1 cellular context compared by ENCODE assay signal in genomic region chr13:27620377-27621115, GRCh38.
TF ChIP-seq lines count a peak whose summit lies in the region.

TSS of gene LNX2 (minus strand) at chr13:27620529. CDS start at chr13:27581703, 38,826 bp downstream.

TF ChIP-seq in K562, 482 proteins besides CTCF, POLR2A, EP300 and RAD21 (continued from another document and continues in another):
- TF ChIP-seq SNAPC5 (CRISPR knock-in tag; IDR thresholded peaks at IDR 0.05) (no peak), SUPT5H (IDR thresholded peaks at IDR 0.05) (peak; percentile 64), CUX1 (CRISPR knock-in tag; IDR thresholded peaks at IDR 0.05) (no peak), PKNOX1 (IDR thresholded peaks at IDR 0.05) (peak; percentile 84), HOXB6 (CRISPR knock-in tag; IDR thresholded peaks at IDR 0.05; ENCODE audit: borderline replicate concordance) (no peak), ETV6 (IDR thresholded peaks at IDR 0.05; ENCODE audit: borderline replicate concordance in 1 of 2, low read depth in 2 of 2, low read length in 1 of 2) (no peak), ETV6 (CRISPR knock-in tag; IDR thresholded peaks at IDR 0.05; ENCODE audit: borderline replicate concordance) (no peak), YY1 (IDR thresholded peaks at IDR 0.05; ENCODE audit: borderline replicate concordance in 1 of 3, control insufficient read depth in 1 of 3, extremely low read depth in 1 of 3, insufficient read depth in 3 of 3, insufficient read length in 1 of 3, insufficient replicate concordance in 2 of 3, low read depth in 1 of 3, low read length in 2 of 3) (peak in 1 of 3 experiments; percentile 41), HNRNPLL (IDR thresholded peaks at IDR 0.05; ENCODE audit: low read depth, low read length, poor library complexity, severe bottlenecking) (peak; percentile 26), CEBPZ (IDR thresholded peaks at IDR 0.05; ENCODE audit: borderline replicate concordance, low read depth, low read length) (peak; percentile 60; the same call in 1 of the 2 replicates), STAT5A (IDR thresholded peaks at IDR 0.05; ENCODE audit: borderline replicate concordance, low read length) (no peak), CHCHD3 (CRISPR knock-in tag; IDR thresholded peaks at IDR 0.05) (no peak), ERF (CRISPR knock-in tag; IDR thresholded peaks at IDR 0.05) (no peak), ZBTB34 (CRISPR knock-in tag; IDR thresholded peaks at IDR 0.05) (no peak), VEZF1 (CRISPR knock-in tag; IDR thresholded peaks at IDR 0.05) (peak; percentile 72; the same call in 1 of the 2 replicates), ETS2 (tag; IDR thresholded peaks at IDR 0.05; ENCODE audit: borderline replicate concordance, poor library complexity, severe bottlenecking) (no peak), ZBTB5 (IDR thresholded peaks at IDR 0.05) (no peak), RBFOX2 (IDR thresholded peaks at IDR 0.05; ENCODE audit: low read depth, low read length) (peak; percentile 77), PHTF2 (CRISPR knock-in tag; IDR thresholded peaks at IDR 0.05) (no peak), SMARCA5 (IDR thresholded peaks at IDR 0.05) (no peak), NEUROD1 (IDR thresholded peaks at IDR 0.05; ENCODE audit: borderline replicate concordance, low read depth, low read length, partially characterized antibody) (peak; percentile 89), CBX1 (IDR thresholded peaks at IDR 0.05; ENCODE audit: low read depth) (0 out of 2 replicates have a peak, but pooled peaks have one; percentile 3), TFE3 (CRISPR knock-in tag; IDR thresholded peaks at IDR 0.05) (no peak), RB1 (IDR thresholded peaks at IDR 0.05; ENCODE audit: low read depth) (no peak; the same call in 1 of the 2 replicates), MCM5 (IDR thresholded peaks at IDR 0.05; ENCODE audit: low read depth) (no peak), TBP (optimal IDR thresholded peaks at IDR 0.05; ENCODE audit: low read depth, low read length) (peak; percentile 31), NFYB (IDR thresholded peaks at IDR 0.05; ENCODE audit: extremely low read depth, insufficient read length) (peak; percentile 78), ZNF583 (CRISPR knock-in tag; IDR thresholded peaks at IDR 0.05) (no peak), NCOA2 (IDR thresholded peaks at IDR 0.05; ENCODE audit: partially characterized antibody in 2 of 2) (peak in 1 of 2 experiments; percentile 82), CREM (IDR thresholded peaks at IDR 0.05; ENCODE audit: low read depth) (peak; percentile 66; the same call in 1 of the 2 replicates), ARHGAP35 (IDR thresholded peaks at IDR 0.05; ENCODE audit: partially characterized antibody) (no peak), BRCA1 (IDR thresholded peaks at IDR 0.05) (no peak), BRCA1 (CRISPR knock-in tag; IDR thresholded peaks at IDR 0.05) (no peak), TRIM24 (IDR thresholded peaks at IDR 0.05) (no peak), ETV1 (tag; conservative IDR thresholded peaks at IDR 0.05; ENCODE audit: low read depth) (0 out of 2 replicates have a peak, but pooled peaks have one; percentile 16), MED1 (CRISPR knock-in tag; IDR thresholded peaks at IDR 0.05; ENCODE audit: borderline replicate concordance) (no peak), PBX2 (CRISPR knock-in tag; IDR thresholded peaks at IDR 0.05; ENCODE audit: low read depth) (no peak), PBX2 (tag; conservative IDR thresholded peaks at IDR 0.05; ENCODE audit: low read depth) (peak; percentile 24; the same call in 1 of the 2 replicates), PYGO2 (tag; IDR thresholded peaks at IDR 0.05) (no peak), EP400 (IDR thresholded peaks at IDR 0.05) (0 out of 2 replicates have a peak, but pooled peaks have one; percentile 59), TAF7 (tag; IDR thresholded peaks at IDR 0.05) (peak; percentile 46; the same call in 1 of the 2 replicates), ARID1B (IDR thresholded peaks at IDR 0.05) (no peak), PHF8 (IDR thresholded peaks at IDR 0.05; ENCODE audit: borderline replicate concordance, low read length) (peak; percentile 54), HDAC1 (IDR thresholded peaks at IDR 0.05) (peak in 1 of 2 experiments; percentile 57; a peak in 1 of 4 replicates), ZNF143 (CRISPR knock-in tag; IDR thresholded peaks at IDR 0.05) (no peak), ILF3 (IDR thresholded peaks at IDR 0.05; ENCODE audit: borderline replicate concordance) (no peak)
